Comparison of ENCODE assay signal across 2 cellular contexts in the genomic region with DNA sequence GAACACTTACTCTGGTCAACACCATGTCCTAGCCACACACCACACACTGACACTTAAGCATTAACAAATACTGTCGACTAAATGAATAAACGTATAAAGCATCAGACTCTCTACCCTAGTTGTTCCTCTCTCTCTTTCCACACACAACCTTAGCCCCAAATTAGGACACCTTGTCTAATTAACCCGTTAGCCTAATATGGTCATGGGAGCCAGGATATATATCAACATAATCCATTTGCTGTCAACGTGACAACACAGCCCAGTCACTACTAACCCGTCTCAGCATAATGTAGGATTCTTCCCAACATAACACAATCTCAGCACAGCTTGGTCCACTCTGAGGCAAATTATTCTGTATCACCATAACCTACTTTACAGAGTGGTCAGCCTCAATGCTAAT.
TF ChIP-seq lines count a peak whose summit lies in the region.

No MANE protein-coding gene starts in this region.

TF ChIP-seq in A549, 52 proteins besides CTCF, POLR2A, EP300 and RAD21:
- no peak for TF ChIP-seq JUNB (IDR thresholded peaks at IDR 0.05)
- TF ChIP-seq KDM5A (IDR thresholded peaks at IDR 0.05), result no peak
- TF ChIP-seq RFX5 (IDR thresholded peaks at IDR 0.05), result no peak
- TF ChIP-seq HOXA7 (CRISPR knock-in tag; IDR thresholded peaks at IDR 0.05), result no peak
- no peak for TF ChIP-seq PHF8 (IDR thresholded peaks at IDR 0.05; ENCODE audit: borderline replicate concordance, low read depth)
- TF ChIP-seq SREBF2 (IDR thresholded peaks at IDR 0.05), result no peak
- TF ChIP-seq GATA3 (IDR thresholded peaks at IDR 0.05; ENCODE audit: borderline replicate concordance), result no peak
- TF ChIP-seq CBX2 (IDR thresholded peaks at IDR 0.05; ENCODE audit: borderline replicate concordance, low read depth), result no peak
- TF ChIP-seq, protein P1, sequence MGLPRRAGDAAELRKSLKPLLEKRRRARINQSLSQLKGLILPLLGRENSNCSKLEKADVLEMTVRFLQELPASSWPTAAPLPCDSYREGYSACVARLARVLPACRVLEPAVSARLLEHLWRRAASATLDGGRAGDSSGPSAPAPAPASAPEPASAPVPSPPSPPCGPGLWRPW (IDR thresholded peaks at IDR 0.05), result no peak
- no peak for TF ChIP-seq SMC3 (IDR thresholded peaks at IDR 0.05)
- TF ChIP-seq FOSL2 (IDR thresholded peaks at IDR 0.05), result no peak
- TF ChIP-seq FOSL2 (CRISPR knock-in tag; IDR thresholded peaks at IDR 0.05), result no peak
- no peak for TF ChIP-seq BHLHE40 (IDR thresholded peaks at IDR 0.05; ENCODE audit: low read depth, low read length)
- no peak for TF ChIP-seq NR3C1 (IDR thresholded peaks at IDR 0.05)
- no peak for TF ChIP-seq CBX8 (IDR thresholded peaks at IDR 0.05)
- no peak for TF ChIP-seq ZC3H11A (IDR thresholded peaks at IDR 0.05)
- TF ChIP-seq ZNF302 (CRISPR knock-in tag; IDR thresholded peaks at IDR 0.05), result no peak
- no peak for TF ChIP-seq NPAS2 (CRISPR knock-in tag; IDR thresholded peaks at IDR 0.05; ENCODE audit: borderline replicate concordance)
- TF ChIP-seq, protein P2, sequence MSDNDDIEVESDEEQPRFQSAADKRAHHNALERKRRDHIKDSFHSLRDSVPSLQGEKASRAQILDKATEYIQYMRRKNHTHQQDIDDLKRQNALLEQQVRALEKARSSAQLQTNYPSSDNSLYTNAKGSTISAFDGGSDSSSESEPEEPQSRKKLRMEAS (IDR thresholded peaks at IDR 0.05), result no peak

TF ChIP-seq in GM23338, 12 proteins besides CTCF, POLR2A, EP300 and RAD21:
- TF ChIP-seq EZH2 (IDR thresholded peaks at IDR 0.05; ENCODE audit: low read depth, unreplicated experiment), result no peak
- no peak for TF ChIP-seq CREB1 (CRISPR knock-in tag; IDR thresholded peaks at IDR 0.05; ENCODE audit: low read depth)
- TF ChIP-seq JUNB (IDR thresholded peaks at IDR 0.05; ENCODE audit: unreplicated experiment), result no peak
- TF ChIP-seq ZNF331 (CRISPR knock-in tag; IDR thresholded peaks at IDR 0.05; ENCODE audit: low read depth), result no peak
